ENCODE assay signal across 10 cellular contexts in the genomic region with DNA sequence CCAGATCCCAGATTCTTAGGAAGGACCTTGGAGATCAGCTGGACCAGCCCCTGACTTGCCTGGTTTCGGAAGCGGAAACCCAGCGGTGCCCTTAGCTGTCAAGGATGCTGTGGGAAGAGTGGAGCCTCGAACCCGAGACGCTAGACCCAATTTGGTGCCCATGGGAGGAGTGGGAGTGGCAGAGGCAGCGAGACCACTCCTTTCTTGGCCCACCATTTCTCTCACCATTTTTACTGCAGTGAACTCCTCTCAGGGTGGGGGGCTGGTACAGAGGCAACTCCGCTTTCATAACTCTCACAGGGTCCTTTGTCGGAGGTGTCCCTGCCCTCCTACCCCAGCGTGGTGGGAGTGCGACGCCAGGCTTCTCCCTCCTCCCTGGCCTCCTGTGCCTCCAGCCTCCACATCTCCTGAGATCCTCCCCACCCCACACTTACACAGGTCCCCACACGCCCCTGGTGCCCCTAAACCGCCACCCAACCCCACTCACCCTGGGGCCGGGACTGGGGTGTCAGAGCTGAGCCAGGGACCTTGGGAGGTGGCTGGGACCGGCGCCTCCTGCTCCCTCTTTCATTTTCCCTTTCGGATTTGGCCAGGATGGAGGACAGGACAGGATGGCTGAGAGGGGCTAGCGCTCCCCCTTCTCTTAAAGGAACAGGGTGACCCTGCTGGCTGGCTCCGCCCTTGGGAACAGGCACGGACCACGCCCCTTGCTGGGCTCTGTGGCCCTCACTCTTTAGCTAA. TPM values are rescaled to one million over a fixed set of nuclear protein-coding genes. Genes with fewer than 3 reads are reported as not detected.
DNase-seq lines count a peak whose midpoint lies in the region; ATAC-seq and TF ChIP-seq lines count a peak whose summit lies in the region.
"Had no signal": no experiment of that assay in that cellular context is flagged by ENCODE, and none has a peak within 500 bp of the region (broad histone marks: within the 10 kb centered on the region; RNA-seq: fewer than 3 reads in every experiment).

A gene with protein sequence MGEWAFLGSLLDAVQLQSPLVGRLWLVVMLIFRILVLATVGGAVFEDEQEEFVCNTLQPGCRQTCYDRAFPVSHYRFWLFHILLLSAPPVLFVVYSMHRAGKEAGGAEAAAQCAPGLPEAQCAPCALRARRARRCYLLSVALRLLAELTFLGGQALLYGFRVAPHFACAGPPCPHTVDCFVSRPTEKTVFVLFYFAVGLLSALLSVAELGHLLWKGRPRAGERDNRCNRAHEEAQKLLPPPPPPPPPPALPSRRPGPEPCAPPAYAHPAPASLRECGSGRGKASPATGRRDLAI (minus strand): TSS at position 617 of the 741 bp plus-strand sequence. CDS start 922 bp downstream, outside the sequence.

- H3K27ac ChIP-seq in WERI-Rb-1: no peak within 1 kb of the TSS
- peak within 1 kb of the TSS in 1 of 4 donors; percentile 31 for H3K27ac ChIP-seq in sigmoid colon

- no peaks in the 10 kb centered on the region for H3K36me3 Mint-ChIP-seq in glutamatergic neuron (ENCODE audit: unreplicated experiment)

- DNase-seq in WERI-Rb-1 (no peak), glutamatergic neuron (no peak), sigmoid colon (peak; percentile 69), DMS53 treated with DMSO at 0.1 percent for 48 hours (lab: John Stamatoyannopoulos, UW; ENCODE audit: unreplicated experiment) (no peak), Kasumi-1 (lab: John Stamatoyannopoulos, UW) (no peak)
- DNase-seq: HCEC 1CT had no signal

- H3K9me3 ChIP-seq in ES-I3 (ENCODE audit: control insufficient read depth, insufficient read depth, low read length) (no peaks in the 10 kb centered on the region), WERI-Rb-1 (ENCODE audit: severe bottlenecking) (no peaks in the 10 kb centered on the region), sigmoid colon (no peaks in the 10 kb centered on the region)

- no peak for TF ChIP-seq CTCF in WERI-Rb-1 (IDR thresholded peaks at IDR 0.05; ENCODE audit: low read depth, low read length)
- no peak for TF ChIP-seq CTCF in glutamatergic neuron (IDR thresholded peaks at IDR 0.05; ENCODE audit: partially characterized antibody, unreplicated experiment)
- no peak for TF ChIP-seq CTCF in sigmoid colon (IDR thresholded peaks at IDR 0.05)

- peak within 1 kb of the TSS; percentile 90 for H3K4me3 Mint-ChIP-seq in glutamatergic neuron (ENCODE audit: unreplicated experiment)

- 71 to 75% methylated on average over 22 of the region's 22 CpGs for WGBS in sigmoid colon, 2 donors

- no peak within 1 kb of the TSS for H3K27ac Mint-ChIP-seq in glutamatergic neuron (ENCODE audit: unreplicated experiment)

- H3K27me3 ChIP-seq in WERI-Rb-1 (ENCODE audit: insufficient read depth, low read depth, severe bottlenecking) (no peaks in the 10 kb centered on the region), sigmoid colon (peaks cover 0 to 5% (median 0%) of the 10 kb centered on the region in 3 donors)

- H3K4me1 ChIP-seq in ES-I3 (ENCODE audit: insufficient read depth, low read length) (peaks cover 11% of the 10 kb centered on the region), sigmoid colon (peaks cover 0 to 18% (median 14%) of the 10 kb centered on the region in 4 donors)

- peaks cover 9% of the 10 kb centered on the region for H3K27me3 Mint-ChIP-seq in glutamatergic neuron (ENCODE audit: unreplicated experiment)

- intact Hi-C loops in sigmoid colon (cut with DNase I): loop anchor here (5.0 kb wide), 1 partner anchor 33 kb away; no protein-coding TSS in a partner anchor

- H3K36me3 ChIP-seq in ES-I3 (ENCODE audit: insufficient read depth, low read length): no peaks in the 10 kb centered on the region
- H3K36me3 ChIP-seq in WERI-Rb-1: peaks cover 3% of the 10 kb centered on the region; the same call in 1 of the 2 replicates
- no peaks in the 10 kb centered on the region for H3K36me3 ChIP-seq in sigmoid colon

- TF ChIP-seq POLR2A in sigmoid colon (IDR thresholded peaks at IDR 0.05): no peak

- H3K9ac ChIP-seq in ES-I3 (ENCODE audit: low read depth, low read length): peak within 1 kb of the TSS; percentile 62; the same call in 1 of the 2 replicates

- no peak for TF ChIP-seq EP300 in sigmoid colon (IDR thresholded peaks at IDR 0.05)

- H3K4me3 ChIP-seq in WERI-Rb-1 (ENCODE audit: low read depth, low read length): peak within 1 kb of the TSS; percentile 57
- H3K4me3 ChIP-seq in sigmoid colon: peak within 1 kb of the TSS; percentile 16 to 61 (median 52)

- ATAC-seq in GM21367 (IDR thresholded peaks at IDR 0.05; ENCODE audit: unreplicated experiment) (no peak), GM18861 (IDR thresholded peaks at IDR 0.05; ENCODE audit: unreplicated experiment) (no peak)

- peaks cover 1% of the 10 kb centered on the region for H3K4me1 Mint-ChIP-seq in glutamatergic neuron (ENCODE audit: low read depth, unreplicated experiment)

- H3K9me3 Mint-ChIP-seq in glutamatergic neuron (ENCODE audit: unreplicated experiment): peaks cover 9% of the 10 kb centered on the region

RNA-seq across cellular contexts. Expression of the gene that starts here (rescaled TPM):
- not detected for total RNA-seq in glutamatergic neuron (ENCODE audit: unreplicated experiment)
- 1 to 10 TPM in 1 of 4 donors, under 1 TPM in 1, not detected in 2; 0.49 to 2.1 TPM for total RNA-seq in sigmoid colon
- under 1 TPM in 1 of 3 donors, not detected in 2; 0.64 TPM for polyA plus RNA-seq in sigmoid colon
- total RNA-seq: myocyte had no signal
